8 cellular contexts compared by ENCODE assay signal in the genomic region with DNA sequence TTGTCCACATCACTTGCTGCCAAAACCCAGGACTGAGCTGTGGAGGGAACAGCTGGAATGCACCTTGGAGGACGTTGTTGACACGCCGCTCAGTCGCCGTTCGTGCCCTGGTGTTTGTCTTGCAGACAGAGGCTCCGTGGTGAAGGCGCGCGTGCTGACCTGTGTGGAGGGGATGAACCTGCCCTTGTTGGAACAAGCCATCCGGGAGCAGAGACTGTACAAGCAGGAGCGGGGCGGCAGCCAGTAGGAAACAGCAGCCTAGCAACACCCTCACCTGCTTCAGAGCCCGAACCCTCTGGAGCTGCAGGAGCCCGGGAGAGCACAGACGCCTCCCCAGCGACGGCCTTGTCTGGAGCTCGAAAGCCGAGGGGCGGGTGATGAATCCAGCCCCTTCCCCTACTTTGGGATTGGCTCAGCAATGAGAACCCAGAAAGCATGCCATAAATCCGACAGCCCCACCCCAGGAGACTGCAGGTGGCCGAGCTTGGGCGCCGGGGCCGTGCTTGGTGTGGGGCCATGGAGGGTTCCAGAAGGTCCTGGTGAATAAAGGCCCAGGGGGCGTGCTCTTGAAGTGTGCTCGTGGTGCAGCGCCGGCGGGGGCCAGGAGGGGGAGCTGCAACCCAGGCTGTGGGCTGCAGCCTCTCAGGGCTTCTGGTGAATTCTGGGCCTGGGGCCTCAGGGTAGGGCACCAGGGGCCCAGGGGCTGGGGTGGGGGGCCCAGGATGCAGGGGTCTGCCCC.
DNase-seq lines count a peak whose midpoint lies in the region; ATAC-seq lines count a peak whose summit lies in the region.

No MANE protein-coding gene starts in this region.

- no peak for ATAC-seq in central memory CD8-positive, alpha-beta T cell (replicated peaks; ENCODE audit: extremely low read depth, poor library complexity, severe bottlenecking)
- ATAC-seq in memory B cell (ENCODE audit: low read depth), result peak; percentile 78
- no peak for ATAC-seq in HG02938 (IDR thresholded peaks at IDR 0.05; ENCODE audit: unreplicated experiment)
- no peak for ATAC-seq in HG02588 (IDR thresholded peaks at IDR 0.05; ENCODE audit: unreplicated experiment)

- peaks cover 6% of the 10 kb centered on the region for H3K36me3 Mint-ChIP-seq in central memory CD8-positive, alpha-beta T cell (ENCODE audit: insufficient read depth)
- no peaks in the 10 kb centered on the region for H3K36me3 Mint-ChIP-seq in memory B cell

- H3K27me3 Mint-ChIP-seq in central memory CD8-positive, alpha-beta T cell, result no peaks in the 10 kb centered on the region
- no peaks in the 10 kb centered on the region for H3K27me3 Mint-ChIP-seq in memory B cell

- in situ Hi-C loops in KBM-7 (cut with MboI; ENCODE audit: low pct_unique_long_range_greater_than_20kb, low sequenced_read_pairs), result loop anchor here (25.0 kb wide), 1 partner anchor 287 kb away; no protein-coding TSS in a partner anchor

- H3K9me3 Mint-ChIP-seq in central memory CD8-positive, alpha-beta T cell, result no peaks in the 10 kb centered on the region
- H3K9me3 Mint-ChIP-seq in memory B cell, result no peaks in the 10 kb centered on the region

- no peak overlapping the region for H3K27ac Mint-ChIP-seq in central memory CD8-positive, alpha-beta T cell (ENCODE audit: low read depth)
- H3K27ac Mint-ChIP-seq in memory B cell, result no peak overlapping the region

- DNase-seq in D341Med (ENCODE audit: low spot score) (peak; percentile 97), KBM-7 (peak; percentile 69), memory B cell (ENCODE audit: low spot score in 2 of 2) (peak; percentile 47 to 62)
- peak; percentile 34 for DNase-seq in activated CD4-positive, CD25-positive, alpha-beta regulatory T cell treated with anti-CD3 and anti-CD28 coated beads, Interleukin-2, amount 50 U/mL, for 16 hours (ENCODE audit: low read depth, low spot score)
- DNase-seq in central memory CD8-positive, alpha-beta T cell (ENCODE audit: low spot score in 2 of 2), result peak; percentile 28 to 51
- DNase-seq in stimulated activated naive CD4-positive, alpha-beta T cell (lab: John Stamatoyannopoulos, UW), result peak; percentile 37 to 68 (median 48)

- H3K4me1 Mint-ChIP-seq in central memory CD8-positive, alpha-beta T cell, result peaks cover 12% of the 10 kb centered on the region
- H3K4me1 Mint-ChIP-seq in memory B cell, result peaks cover 11% of the 10 kb centered on the region

- no peak overlapping the region for H3K4me3 Mint-ChIP-seq in central memory CD8-positive, alpha-beta T cell
- no peak overlapping the region for H3K4me3 Mint-ChIP-seq in memory B cell

Comparison
In these comparisons a context has a peak if more than half of its experiments do, and no peak if none do; other contexts are left out.
1. DNase-seq: peak in every context shown above with its lines; median percentile 97 in D341Med; 69 in KBM-7; 54 in memory B cell; 48 in stimulated activated naive CD4-positive, alpha-beta T cell; 40 in central memory CD8-positive, alpha-beta T cell; 34 in activated CD4-positive, CD25-positive, alpha-beta regulatory T cell treated with anti-CD3 and anti-CD28 coated beads, Interleukin-2, amount 50 U/mL, for 16 hours.